19 cellular contexts compared by ENCODE assay signal in genomic region chr2:172726172-172726735, GRCh38. TPM values are rescaled to one million over a fixed set of nuclear protein-coding genes. Genes with fewer than 3 reads are reported as not detected.
DNase-seq lines count a peak whose midpoint lies in the region; ATAC-seq, FAIRE-seq and TF ChIP-seq lines count a peak whose summit lies in the region.
"Had no signal": no experiment of that assay in that cellular context is flagged by ENCODE, and none has a peak within 500 bp of the region (broad histone marks: within the 10 kb centered on the region; RNA-seq: fewer than 3 reads in every experiment).

No MANE protein-coding gene starts in this region.

- TF ChIP-seq CTCF in K562 (IDR thresholded peaks at IDR 0.05 in 2 of 3, conservative IDR thresholded peaks at IDR 0.05 in 1 of 3; ENCODE audit: insufficient read depth in 2 of 3, low read depth in 1 of 3, low read length in 3 of 3) = no peak
- TF ChIP-seq CTCF in type B pancreatic cell (conservative IDR thresholded peaks at IDR 0.05) = no peak
- no peak for TF ChIP-seq CTCF in breast epithelium (IDR thresholded peaks at IDR 0.05)

- no peaks in the 10 kb centered on the region for H3K9me3 Mint-ChIP-seq in type B pancreatic cell
- H3K9me3 Mint-ChIP-seq: natural killer cell treated with Interleukin-12 subunit alpha and Interleukin-12 subunit beta and Interleukin-15 and Interleukin-18, amount 100 ng/mL, for 72 hours; stimulated activated naive CD8-positive, alpha-beta T cell treated with anti-CD3 and anti-CD28 coated beads, Interleukin-15, Interleukin-2, amounts not matched to agents 100 ng/mL and 50 ng/mL, for 24 hours had no signal

- H3K27ac ChIP-seq in K562 (ENCODE audit: extremely low read depth, low read depth, low read length) = no peak overlapping the region
- H3K27ac ChIP-seq in breast epithelium = no peak overlapping the region
- H3K27ac ChIP-seq: brain microvascular endothelial cell, heart left ventricle, KMS-11 had no signal

- no peaks in the 10 kb centered on the region for H3K9me3 ChIP-seq in K562 (replicated peaks; ENCODE audit: control insufficient read depth, insufficient read depth, low read depth, low read length)
- H3K9me3 ChIP-seq in breast epithelium = no peaks in the 10 kb centered on the region
- H3K9me3 ChIP-seq: heart left ventricle had no signal

- WGBS in K562 (ENCODE audit: insufficient coverage, low coverage, missing lambda C conversion rate) = under 1% methylated on average over 8 of the region's 8 CpGs

- in situ Hi-C loops in K562 (cut with MboI) = no loop called here

- TF ChIP-seq EP300 in K562 (IDR thresholded peaks at IDR 0.05; ENCODE audit: low read length) = no peak

- no peak for FAIRE-seq in K562 (lab: Jason Lieb, UNC)
- FAIRE-seq: G401.6 had no signal

- H3K4me1 ChIP-seq in K562 (replicated peaks in 1 of 2; ENCODE audit: control insufficient read depth in 2 of 2, insufficient read depth in 2 of 2, low read length in 2 of 2) = no peaks in the 10 kb centered on the region
- H3K4me1 ChIP-seq in breast epithelium = no peaks in the 10 kb centered on the region

- H3K4me3 Mint-ChIP-seq in type B pancreatic cell = no peak overlapping the region
- H3K4me3 Mint-ChIP-seq: activated CD8-positive, alpha-beta T cell treated with anti-CD3 and anti-CD28 coated beads, Interleukin-2, amount 10 ng/mL, durations not matched to agents 7 days and 5 days; CD4-positive, alpha-beta memory T cell; natural killer cell treated with Interleukin-12 subunit alpha and Interleukin-12 subunit beta and Interleukin-15 and Interleukin-18, amount 100 ng/mL, for 72 hours; stimulated activated naive CD8-positive, alpha-beta T cell treated with anti-CD3 and anti-CD28 coated beads, Interleukin-15, Interleukin-2, amounts not matched to agents 100 ng/mL and 50 ng/mL, for 24 hours had no signal

- POLR2A ChIA-PET in K562 (lab: Yijun Ruan, JAX) = interaction anchor here (1.3 kb wide), 1 partner anchor 16 kb away, joined by 3 read pairs; no protein-coding TSS in a partner anchor

- no peaks in the 10 kb centered on the region for H3K36me3 ChIP-seq in K562 (ENCODE audit: control insufficient read depth, insufficient read depth, low read length)
- no peaks in the 10 kb centered on the region for H3K36me3 ChIP-seq in breast epithelium
- H3K36me3 ChIP-seq: brain microvascular endothelial cell, heart left ventricle had no signal

- no peaks in the 10 kb centered on the region for H3K36me3 Mint-ChIP-seq in type B pancreatic cell
- H3K36me3 Mint-ChIP-seq: CD4-positive, alpha-beta memory T cell; natural killer cell treated with Interleukin-12 subunit alpha and Interleukin-12 subunit beta and Interleukin-15 and Interleukin-18, amount 100 ng/mL, for 72 hours had no signal

- no peaks in the 10 kb centered on the region for H3K79me2 ChIP-seq in K562 (ENCODE audit: control insufficient read depth, insufficient read depth, low read length)

- ATAC-seq in K562 = 0 out of 3 replicates have a peak, but pooled peaks have one; percentile 29
- ATAC-seq in left colon = peak; percentile 59
- no peak for ATAC-seq in Right ventricle myocardium superior (ENCODE audit: poor library complexity)
- ATAC-seq in HG03520 (IDR thresholded peaks at IDR 0.05; ENCODE audit: unreplicated experiment) = no peak
- ATAC-seq: activated CD8-positive, alpha-beta T cell treated with anti-CD3 and anti-CD28 coated beads, Interleukin-2, amount 10 ng/mL, durations not matched to agents 7 days and 5 days; heart left ventricle; natural killer cell treated with Interleukin-12 subunit alpha and Interleukin-12 subunit beta and Interleukin-15 and Interleukin-18, amount 100 ng/mL, for 72 hours had no signal

- intact Hi-C loops in K562 (cut with micrococcal nuclease) = no loop called here
- intact Hi-C loops in left colon (cut with DNase I, micrococcal nuclease) = no loop called here
- intact Hi-C loops in Right ventricle myocardium superior (cut with DNase I) = no loop called here
- intact Hi-C loops in breast epithelium (cut with DNase I; ENCODE audit: low total_unique reads) = no loop called here

- H3K27me3 Mint-ChIP-seq in type B pancreatic cell = peaks cover 3% of the 10 kb centered on the region

- peaks cover 0 to 3% of the 10 kb centered on the region in 2 experiments; a peak in 1 of 5 replicates for H3K27me3 ChIP-seq in K562 (ENCODE audit: control insufficient read depth in 2 of 2, insufficient read depth in 2 of 2, low read length in 2 of 2)
- no peaks in the 10 kb centered on the region for H3K27me3 ChIP-seq in breast epithelium
- H3K27me3 ChIP-seq: brain microvascular endothelial cell had no signal

- H4K20me1 ChIP-seq in K562 (replicated peaks; ENCODE audit: control insufficient read depth, insufficient read depth, low read length) = no peaks in the 10 kb centered on the region

- no TSS peak for BruUV-seq in K562 (replicated peaks; lab: Mats Ljungman, UMichigan)

- H2AFZ ChIP-seq in K562 (ENCODE audit: low read depth, low read length) = no peak overlapping the region

- TF ChIP-seq RAD21 in K562 (CRISPR knock-in tag; conservative IDR thresholded peaks at IDR 0.05 in 1 of 2, IDR thresholded peaks at IDR 0.05 in 1 of 2) = no peak

- TF ChIP-seq POLR2A in K562 (conservative IDR thresholded peaks at IDR 0.05) = no peak
- TF ChIP-seq POLR2A in breast epithelium (IDR thresholded peaks at IDR 0.05) = no peak

- no peak overlapping the region for H3K4me3 ChIP-seq in K562
- H3K4me3 ChIP-seq in breast epithelium = no peak overlapping the region
- H3K4me3 ChIP-seq: heart left ventricle had no signal

- H3K9ac ChIP-seq in K562 (ENCODE audit: insufficient read depth in 1 of 2, low read depth in 2 of 2, low read length in 2 of 2) = no peak overlapping the region
- H3K9ac ChIP-seq: KMS-11 had no signal

- peaks cover 3% of the 10 kb centered on the region for H3K4me1 Mint-ChIP-seq in type B pancreatic cell (ENCODE audit: unreplicated experiment)
- H3K4me1 Mint-ChIP-seq: CD4-positive, alpha-beta memory T cell had no signal

- H3K27ac Mint-ChIP-seq in type B pancreatic cell = peak overlapping the region; percentile 5
- H3K27ac Mint-ChIP-seq: activated CD8-positive, alpha-beta T cell treated with anti-CD3 and anti-CD28 coated beads, Interleukin-2, amount 10 ng/mL, durations not matched to agents 7 days and 5 days; natural killer cell treated with Interleukin-12 subunit alpha and Interleukin-12 subunit beta and Interleukin-15 and Interleukin-18, amount 100 ng/mL, for 72 hours; stimulated activated naive CD8-positive, alpha-beta T cell treated with anti-CD3 and anti-CD28 coated beads, Interleukin-15, Interleukin-2, amounts not matched to agents 100 ng/mL and 50 ng/mL, for 24 hours had no signal

- DNase-seq in Kasumi-1 (lab: John Stamatoyannopoulos, UW) (peak; percentile 38 to 39), K562 (ENCODE audit: extremely low read depth in 1 of 4, low spot score in 3 of 4) (no peak), left colon (no peak), type B pancreatic cell (ENCODE audit: extremely low spot score, unreplicated experiment) (no peak), Right ventricle myocardium superior (no peak), breast epithelium (ENCODE audit: low spot score in 2 of 2) (no peak)
- DNase-seq: activated CD8-positive, alpha-beta T cell treated with anti-CD3 and anti-CD28 coated beads, Interleukin-2, amount 10 ng/mL, durations not matched to agents 7 days and 5 days; brain microvascular endothelial cell; CD4-positive, alpha-beta memory T cell; heart left ventricle; left cardiac atrium; NCI-H1930; NCI-H774; SIG-M5 had no signal

- CTCF ChIA-PET in K562 (lab: Yijun Ruan, JAX; ENCODE audit: low intra/inter-chr PET ratio) = no interaction called here

- no peak overlapping the region for H3K4me2 ChIP-seq in K562 (ENCODE audit: insufficient read depth, low read length)
- H3K4me2 ChIP-seq: KMS-11 had no signal

- no peaks in the 10 kb centered on the region for H3K9me1 ChIP-seq in K562 (ENCODE audit: control insufficient read depth, insufficient read depth, low read length)

RNA-seq across cellular contexts. Expression of gene RAPGEF4, which starts 9.4 kb away (rescaled TPM):
- 0.86 and 1.9 TPM in 2 replicates for total RNA-seq in K562 (2011; cell fraction: chromatin; rRNA removed; ENCODE audit: low replicate concordance)
- not detected in 2 replicates for total RNA-seq in K562 (2011; cell fraction: nucleolus; rRNA removed)
- 1.0 TPM in 1 of 2 replicates, not detected in the other for total RNA-seq in K562 (2011; cell fraction: nucleoplasm; rRNA removed)
- not detected in 2 replicates for total RNA-seq in K562 (2014; rRNA removed)
- 0.45 TPM in 1 of 2 replicates, not detected in the other for total RNA-seq in K562 (2014; rRNA removed; fragmentation: Illumina TruSeq; extraction: Trizol)
- total RNA-seq in K562 (2015; rRNA removed; fragmentation: Illumina TruSeq; extraction: Trizol) = not detected in 2 replicates
- 0.33 TPM in 1 of 2 replicates, not detected in the other for total RNA-seq in K562 (2021)
- 0.13 and 0.62 TPM in 2 replicates for polyA plus RNA-seq in K562 (2011; rRNA removed)
- polyA plus RNA-seq in K562 (2011; cell fraction: cytosol; rRNA removed) = 0.01 and 0.72 TPM in 2 replicates
- polyA plus RNA-seq in K562 (2011; cell fraction: nucleus; rRNA removed) = 0.64 and 2.7 TPM in 2 replicates
- polyA plus RNA-seq in K562 (2012) = 0.03 TPM in 1 of 2 replicates, not detected in the other
- not detected in 2 replicates for polyA plus RNA-seq in K562 (2014; fragmentation: Illumina TruSeq; extraction: Trizol)
- under 1 TPM in 1 of 2 experiments, not detected in 1; 0.04 TPM for polyA plus RNA-seq in K562 (2014; fragmentation: Nextera tagmentation; extraction: Ambion mirVana)
- not detected in 2 replicates for polyA plus RNA-seq in K562 (2014; rRNA removed)
- 0.81 and 2.6 TPM in 2 replicates for polyA minus RNA-seq in K562 (2011; rRNA and poly(A)+ RNA removed)
- polyA minus RNA-seq in K562 (2011; cell fraction: cytosol; rRNA and poly(A)+ RNA removed) = not detected in 2 replicates
- 0.27 and 1.9 TPM in 2 replicates for polyA minus RNA-seq in K562 (2011; cell fraction: nucleus; rRNA and poly(A)+ RNA removed)
- 1 to 10 TPM; 1.2 to 2.3 TPM for total RNA-seq in left colon
- total RNA-seq in type B pancreatic cell (ENCODE audit: low replicate concordance) = 4.3 and 4.4 TPM in 2 replicates
- total RNA-seq in Right ventricle myocardium superior = 7.2 TPM
- 10 to 100 TPM in 2 of 3 donors, 1 to 10 TPM in 1; 7.7 to 12.8 (median 11.6) TPM for total RNA-seq in breast epithelium
- total RNA-seq: CD4-positive, alpha-beta memory T cell had no signal
- polyA plus RNA-seq: CD4-positive, alpha-beta memory T cell had no signal

Comparison
In these comparisons a context has a peak if more than half of its experiments do, and no peak if none do; other contexts are left out.
1. DNase-seq: peak in Kasumi-1 (2 of 2); none in K562 (0 of 4), left colon (0 of 2), type B pancreatic cell (single experiment), Right ventricle myocardium superior (single experiment) and breast epithelium (0 of 2).
2. ATAC-seq: peak in K562 (single experiment) and left colon (single experiment); none in Right ventricle myocardium superior (single experiment) and HG03520 (single experiment).